Comparison of ENCODE assay signal across 9 cellular contexts in the genomic region with DNA sequence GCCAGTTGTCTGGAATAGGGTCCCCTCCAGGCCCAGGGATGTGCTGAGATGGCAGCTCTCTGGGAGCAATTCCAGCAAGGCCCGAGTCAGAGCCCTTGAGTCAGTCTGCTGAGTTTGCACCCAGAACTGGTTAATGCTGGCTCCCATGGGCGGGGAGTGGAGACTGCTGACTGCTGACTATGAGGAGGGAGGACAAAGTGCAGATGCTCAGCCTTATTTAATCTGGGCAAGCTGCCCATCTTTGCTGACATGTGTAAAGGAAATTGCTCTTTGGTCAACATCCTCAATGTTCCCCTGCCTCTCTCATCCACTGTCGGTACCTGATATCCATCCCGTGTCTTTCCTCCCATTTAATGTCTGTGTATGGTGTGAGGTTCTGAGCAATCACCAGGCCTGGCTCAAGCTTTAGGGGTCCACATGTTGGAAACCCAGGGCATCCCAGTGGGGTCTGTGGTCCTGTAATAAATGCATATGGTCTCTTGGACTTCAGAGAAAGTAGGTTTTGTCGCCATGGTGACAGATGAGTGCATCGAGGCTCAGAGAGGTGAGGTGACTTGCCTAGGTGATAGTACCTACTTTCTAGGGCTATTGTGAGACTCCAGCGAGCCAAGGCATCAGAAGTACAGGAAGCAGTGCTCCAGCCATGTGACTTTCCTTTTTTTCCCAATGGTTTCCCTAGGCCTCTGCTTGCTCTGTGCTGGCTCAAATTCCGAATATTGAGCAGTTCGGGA. TPM values are rescaled to one million over a fixed set of nuclear protein-coding genes. Genes with fewer than 3 reads are reported as not detected.
DNase-seq lines count a peak whose midpoint lies in the region; ATAC-seq and TF ChIP-seq lines count a peak whose summit lies in the region.
"Had no signal": no experiment of that assay in that cellular context is flagged by ENCODE, and none has a peak within 500 bp of the region (broad histone marks: within the 10 kb centered on the region; RNA-seq: fewer than 3 reads in every experiment).

No MANE protein-coding gene starts in this region.

- H3K9me3 ChIP-seq in breast epithelium = no peaks in the 10 kb centered on the region
- H3K9me3 ChIP-seq: BLaER1 had no signal

- H3K36me3 Mint-ChIP-seq in MCF 10A (ENCODE audit: insufficient read depth, unreplicated experiment) (no peaks in the 10 kb centered on the region), endothelial cell (ENCODE audit: low read depth, unreplicated experiment) (no peaks in the 10 kb centered on the region), WTC11 (no peaks in the 10 kb centered on the region)

- TF ChIP-seq POLR2A in breast epithelium (IDR thresholded peaks at IDR 0.05) = no peak

- no peaks in the 10 kb centered on the region for H3K4me1 Mint-ChIP-seq in MCF 10A (ENCODE audit: insufficient read depth, unreplicated experiment)
- H3K4me1 Mint-ChIP-seq in endothelial cell (ENCODE audit: unreplicated experiment) = peaks cover 3% of the 10 kb centered on the region
- H3K4me1 Mint-ChIP-seq in WTC11 = no peaks in the 10 kb centered on the region

- H3K9me3 Mint-ChIP-seq in MCF 10A (ENCODE audit: unreplicated experiment) = no peaks in the 10 kb centered on the region
- no peaks in the 10 kb centered on the region for H3K9me3 Mint-ChIP-seq in endothelial cell (ENCODE audit: unreplicated experiment)
- H3K9me3 Mint-ChIP-seq in WTC11 = no peaks in the 10 kb centered on the region

- H3K27ac Mint-ChIP-seq in MCF 10A (ENCODE audit: low read depth, unreplicated experiment) (no peak overlapping the region), endothelial cell (ENCODE audit: unreplicated experiment) (no peak overlapping the region), WTC11 (no peak overlapping the region)

- no peaks in the 10 kb centered on the region for H3K27me3 ChIP-seq in breast epithelium
- H3K27me3 ChIP-seq: BLaER1 had no signal

- no peak overlapping the region for H3K4me3 Mint-ChIP-seq in MCF 10A (ENCODE audit: unreplicated experiment)
- H3K4me3 Mint-ChIP-seq in endothelial cell (ENCODE audit: unreplicated experiment) = no peak overlapping the region
- H3K4me3 Mint-ChIP-seq in WTC11 = no peak overlapping the region

- no peak overlapping the region for H3K4me3 ChIP-seq in breast epithelium
- H3K4me3 ChIP-seq: BLaER1 had no signal

- BruUV-seq in MCF 10A (replicated peaks; lab: Mats Ljungman, UMichigan) = no TSS peak

- no peak for ATAC-seq in WTC11
- ATAC-seq in GM21723 (IDR thresholded peaks at IDR 0.05; ENCODE audit: unreplicated experiment) = no peak

- TF ChIP-seq CTCF in MCF 10A (IDR thresholded peaks at IDR 0.05; ENCODE audit: unreplicated experiment) (no peak), breast epithelium (IDR thresholded peaks at IDR 0.05) (no peak), VCaP (conservative IDR thresholded peaks at IDR 0.05) (no peak), endothelial cell (IDR thresholded peaks at IDR 0.05; ENCODE audit: unreplicated experiment) (no peak), WTC11 (IDR thresholded peaks at IDR 0.05) (no peak)

- no peaks in the 10 kb centered on the region for H3K36me3 ChIP-seq in breast epithelium
- H3K36me3 ChIP-seq: BLaER1 had no signal

- H3K27me3 Mint-ChIP-seq in MCF 10A (ENCODE audit: insufficient read depth, unreplicated experiment) (no peaks in the 10 kb centered on the region), endothelial cell (ENCODE audit: unreplicated experiment) (peaks cover 2% of the 10 kb centered on the region), WTC11 (ENCODE audit: low read depth) (no peaks in the 10 kb centered on the region)

- intact Hi-C loops in MCF 10A (cut with micrococcal nuclease) (no loop called here), breast epithelium (cut with DNase I; ENCODE audit: low total_unique reads) (no loop called here)

- H3K4me1 ChIP-seq in breast epithelium = no peaks in the 10 kb centered on the region

- DNase-seq in MCF 10A (ENCODE audit: unreplicated experiment) (peak; percentile 61), breast epithelium (ENCODE audit: low spot score in 2 of 2) (no peak), kidney tubule cell (ENCODE audit: low spot score) (peak; percentile 90), endothelial cell (ENCODE audit: low spot score) (no peak), WTC11 (ENCODE audit: low spot score) (no peak)
- no peak for DNase-seq in activated T-cell treated with anti-CD3 and anti-CD28 coated beads, Interleukin-2, amount 50 U/mL, for 48 hours

- CTCF ChIA-PET in MCF 10A (lab: Yijun Ruan, JAX) = interaction anchor here (0.6 kb wide), 1 partner anchor 43 kb away, joined by 3 read pairs; no protein-coding TSS in a partner anchor
- CTCF ChIA-PET in WTC11 (lab: Charles Lee) = interaction anchor here (0.9 kb wide), 1 partner anchor 20 kb away, joined by 3 read pairs; a partner anchor contains a TSS

- H3K27ac ChIP-seq in breast epithelium (no peak overlapping the region), VCaP (peak overlapping the region; percentile 50)
- H3K27ac ChIP-seq: BLaER1 had no signal

- POLR2A ChIA-PET in MCF 10A (lab: Yijun Ruan, JAX) (interaction anchor here (0.8 to 1.3 kb wide), 3 partner anchors 15 to 44 kb away, joined by 3 to 7 read pairs (median 3); a partner anchor contains a TSS), WTC11 (lab: Charles Lee) (no interaction called here)

TF ChIP-seq in WTC11, 78 proteins besides CTCF, POLR2A, EP300 and RAD21:
- no peak for TF ChIP-seq FOXJ3 (CRISPR knock-in tag; IDR thresholded peaks at IDR 0.05; ENCODE audit: borderline replicate concordance)
- TF ChIP-seq MYBL2 (CRISPR knock-in tag; IDR thresholded peaks at IDR 0.05) = no peak
- no peak for TF ChIP-seq GTF2I (CRISPR knock-in tag; conservative IDR thresholded peaks at IDR 0.05)
- TF ChIP-seq ZNF121 (CRISPR knock-in tag; IDR thresholded peaks at IDR 0.05) = no peak
- no peak for TF ChIP-seq ELF4 (CRISPR knock-in tag; IDR thresholded peaks at IDR 0.05; ENCODE audit: low read depth)
- TF ChIP-seq, protein P1, sequence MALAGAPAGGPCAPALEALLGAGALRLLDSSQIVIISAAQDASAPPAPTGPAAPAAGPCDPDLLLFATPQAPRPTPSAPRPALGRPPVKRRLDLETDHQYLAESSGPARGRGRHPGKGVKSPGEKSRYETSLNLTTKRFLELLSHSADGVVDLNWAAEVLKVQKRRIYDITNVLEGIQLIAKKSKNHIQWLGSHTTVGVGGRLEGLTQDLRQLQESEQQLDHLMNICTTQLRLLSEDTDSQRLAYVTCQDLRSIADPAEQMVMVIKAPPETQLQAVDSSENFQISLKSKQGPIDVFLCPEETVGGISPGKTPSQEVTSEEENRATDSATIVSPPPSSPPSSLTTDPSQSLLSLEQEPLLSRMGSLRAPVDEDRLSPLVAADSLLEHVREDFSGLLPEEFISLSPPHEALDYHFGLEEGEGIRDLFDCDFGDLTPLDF (CRISPR knock-in tag; IDR thresholded peaks at IDR 0.05) = no peak
- TF ChIP-seq, protein P2, sequence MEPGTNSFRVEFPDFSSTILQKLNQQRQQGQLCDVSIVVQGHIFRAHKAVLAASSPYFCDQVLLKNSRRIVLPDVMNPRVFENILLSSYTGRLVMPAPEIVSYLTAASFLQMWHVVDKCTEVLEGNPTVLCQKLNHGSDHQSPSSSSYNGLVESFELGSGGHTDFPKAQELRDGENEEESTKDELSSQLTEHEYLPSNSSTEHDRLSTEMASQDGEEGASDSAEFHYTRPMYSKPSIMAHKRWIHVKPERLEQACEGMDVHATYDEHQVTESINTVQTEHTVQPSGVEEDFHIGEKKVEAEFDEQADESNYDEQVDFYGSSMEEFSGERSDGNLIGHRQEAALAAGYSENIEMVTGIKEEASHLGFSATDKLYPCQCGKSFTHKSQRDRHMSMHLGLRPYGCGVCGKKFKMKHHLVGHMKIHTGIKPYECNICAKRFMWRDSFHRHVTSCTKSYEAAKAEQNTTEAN (CRISPR knock-in tag; IDR thresholded peaks at IDR 0.05) = no peak
- no peak for TF ChIP-seq RELA (CRISPR knock-in tag; IDR thresholded peaks at IDR 0.05; ENCODE audit: borderline replicate concordance)
- no peak for TF ChIP-seq KAT7 (CRISPR knock-in tag; IDR thresholded peaks at IDR 0.05; ENCODE audit: borderline replicate concordance)
- TF ChIP-seq, protein P3, sequence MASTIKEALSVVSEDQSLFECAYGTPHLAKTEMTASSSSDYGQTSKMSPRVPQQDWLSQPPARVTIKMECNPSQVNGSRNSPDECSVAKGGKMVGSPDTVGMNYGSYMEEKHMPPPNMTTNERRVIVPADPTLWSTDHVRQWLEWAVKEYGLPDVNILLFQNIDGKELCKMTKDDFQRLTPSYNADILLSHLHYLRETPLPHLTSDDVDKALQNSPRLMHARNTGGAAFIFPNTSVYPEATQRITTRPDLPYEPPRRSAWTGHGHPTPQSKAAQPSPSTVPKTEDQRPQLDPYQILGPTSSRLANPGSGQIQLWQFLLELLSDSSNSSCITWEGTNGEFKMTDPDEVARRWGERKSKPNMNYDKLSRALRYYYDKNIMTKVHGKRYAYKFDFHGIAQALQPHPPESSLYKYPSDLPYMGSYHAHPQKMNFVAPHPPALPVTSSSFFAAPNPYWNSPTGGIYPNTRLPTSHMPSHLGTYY (CRISPR knock-in tag; IDR thresholded peaks at IDR 0.05) = no peak
- no peak for TF ChIP-seq NFYB (CRISPR knock-in tag; conservative IDR thresholded peaks at IDR 0.05; ENCODE audit: low read depth)
- TF ChIP-seq JAZF1 (CRISPR knock-in tag; IDR thresholded peaks at IDR 0.05) = no peak

RNA-seq across cellular contexts. Expression of a gene that starts 20.0 kb away (rescaled TPM):
- total RNA-seq in MCF 10A (2022) (20.1 and 31.0 TPM in 2 replicates), breast epithelium (10 to 100 TPM; 29.2 to 50.2 (median 33.1) TPM), endothelial cell (ENCODE audit: unreplicated experiment) (14.6 TPM), WTC11 (2021) (10.3 to 12.3 TPM (median 10.4 TPM) in 3 replicates)

RNA-seq across cellular contexts. Expression of a gene that starts 29.1 kb away (rescaled TPM):
- total RNA-seq in MCF 10A (2022) (1.3 and 2.2 TPM in 2 replicates), breast epithelium (10 to 100 TPM in 2 of 3 donors, 1 to 10 TPM in 1; 7.5 to 40.0 (median 12.3) TPM), endothelial cell (ENCODE audit: unreplicated experiment) (0.95 TPM), WTC11 (2021) (0.69 to 1.7 TPM (median 1.2 TPM) in 3 replicates)

RNA-seq across cellular contexts. Expression of a gene that starts 44.8 kb away (rescaled TPM):
- total RNA-seq in MCF 10A (2022) (10.7 and 13.8 TPM in 2 replicates), breast epithelium (10 to 100 TPM in 2 of 3 donors, 1 to 10 TPM in 1; 5.1 to 29.6 (median 13.8) TPM), endothelial cell (ENCODE audit: unreplicated experiment) (11.8 TPM), WTC11 (2021) (11.6 to 12.4 TPM (median 12.3 TPM) in 3 replicates)

Comparison
In these comparisons a context has a peak if more than half of its experiments do, and no peak if none do; other contexts are left out.
1. DNase-seq: peak in MCF 10A (single experiment) and kidney tubule cell (single experiment); none in breast epithelium (0 of 2), endothelial cell (single experiment), WTC11 (single experiment) and activated T-cell treated with anti-CD3 and anti-CD28 coated beads, Interleukin-2, amount 50 U/mL, for 48 hours (0 of 2).